19 cellular contexts compared by ENCODE assay signal in the genomic region with DNA sequence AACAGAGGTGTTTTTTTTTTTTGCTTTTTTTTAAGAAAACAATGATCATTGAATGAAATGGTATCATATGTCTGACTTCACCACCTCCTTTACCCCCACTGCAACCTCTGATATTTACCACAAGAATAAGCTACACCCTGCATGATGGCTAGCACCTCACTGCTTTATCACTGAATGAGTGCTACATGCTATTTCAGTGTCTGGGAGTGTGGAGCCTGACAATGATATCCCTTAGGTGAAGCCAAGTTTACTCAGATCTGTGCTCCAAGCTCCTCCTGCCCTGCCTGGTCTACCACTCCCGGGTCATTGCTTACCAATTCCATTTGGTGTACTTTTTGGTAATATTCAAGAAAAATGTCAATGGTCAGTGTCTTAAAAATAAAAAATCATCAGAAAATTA. TPM values are rescaled to one million over a fixed set of nuclear protein-coding genes. Genes with fewer than 3 reads are reported as not detected.
DNase-seq lines count a peak whose midpoint lies in the region; ATAC-seq, FAIRE-seq and TF ChIP-seq lines count a peak whose summit lies in the region.
"Had no signal": no experiment of that assay in that cellular context is flagged by ENCODE, and none has a peak within 500 bp of the region (broad histone marks: within the 10 kb centered on the region; RNA-seq: fewer than 3 reads in every experiment).

No MANE protein-coding gene starts in this region.

- intact Hi-C loops in IMR-90 (cut with micrococcal nuclease), result loop anchor here (2.0 kb wide), 1 partner anchor 315 kb away; no protein-coding TSS in a partner anchor

- POLR2A ChIA-PET in A549 (lab: Yijun Ruan, JAX), result no interaction called here
- POLR2A ChIA-PET in IMR-90 (lab: Charles Lee; ENCODE audit: unreplicated experiment), result no interaction called here

- no peaks in the 10 kb centered on the region for H3K79me2 ChIP-seq in trophoblast cell (ENCODE audit: control insufficient read depth, insufficient read depth, low read length, poor library complexity)

- H2AK9ac ChIP-seq in IMR-90 (replicated peaks; ENCODE audit: low read depth, low read length, poor library complexity), result no peak overlapping the region

- H3K9ac ChIP-seq in IMR-90 (ENCODE audit: low read depth, low read length) (no peak overlapping the region), endodermal cell (ENCODE audit: extremely low read depth, low read length, poor library complexity, severe bottlenecking) (peak overlapping the region; percentile 12), trophoblast cell (ENCODE audit: low read length) (no peak overlapping the region)

- no peaks in the 10 kb centered on the region for H3K36me3 Mint-ChIP-seq in endodermal cell (ENCODE audit: low read depth)
- H3K36me3 Mint-ChIP-seq: CD4-positive, CD25-positive, alpha-beta regulatory T cell had no signal

- H3K79me1 ChIP-seq in IMR-90 (ENCODE audit: low read depth in 1 of 2, low read length in 2 of 2) (no peaks in the 10 kb centered on the region), trophoblast cell (ENCODE audit: low read length) (peaks cover 5% of the 10 kb centered on the region)

- H2BK20ac ChIP-seq in IMR-90 (ENCODE audit: low read depth, low read length), result peak overlapping the region; percentile 58

- H2BK12ac ChIP-seq in trophoblast cell (ENCODE audit: low read length), result peak overlapping the region; percentile 79

- 83% methylated on average over 1 of the region's 1 CpG for WGBS in A549 (ENCODE audit: missing lambda C conversion rate)
- no CpG with 5 or more reads among the region's 1 CpG for WGBS in IMR-90 (ENCODE audit: extremely low coverage in 2 of 2, insufficient read length in 1 of 2), 2 experiments
- WGBS in endodermal cell (ENCODE audit: insufficient coverage in 1 of 2, insufficient read length in 1 of 2), 2 experiments, result 33% methylated on average over 1 of the region's 1 CpG; no CpG with 5 or more reads in 1 of the 2 experiments
- WGBS in trophoblast cell (ENCODE audit: extremely low coverage, insufficient coverage, insufficient read length), result no CpG with 5 or more reads among the region's 1 CpG

- H4K91ac ChIP-seq in IMR-90 (ENCODE audit: insufficient read depth, low read depth, low read length), result no peak overlapping the region
- H4K91ac ChIP-seq in trophoblast cell (ENCODE audit: low read depth, low read length), result peak overlapping the region; percentile 51

- H3K9me3 ChIP-seq in A549, result no peaks in the 10 kb centered on the region
- no peaks in the 10 kb centered on the region for H3K9me3 ChIP-seq in IMR-90 (ENCODE audit: control insufficient read depth, insufficient read depth, low read length)
- no peaks in the 10 kb centered on the region for H3K9me3 ChIP-seq in endodermal cell (ENCODE audit: control insufficient read depth, low read length)
- H3K9me3 ChIP-seq in trophoblast cell (ENCODE audit: insufficient read depth, low read depth, low read length), result no peaks in the 10 kb centered on the region

- H3K4me2 ChIP-seq in A549 (0 out of 3 replicates have a peak overlapping the region, but pooled peaks have one; percentile 5), IMR-90 (ENCODE audit: low read depth, low read length) (no peak overlapping the region), trophoblast cell (ENCODE audit: low read length) (no peak overlapping the region)

- no peak for TF ChIP-seq RAD21 in A549 (conservative IDR thresholded peaks at IDR 0.05 in 1 of 2, IDR thresholded peaks at IDR 0.05 in 1 of 2)
- no peak for TF ChIP-seq RAD21 in IMR-90 (IDR thresholded peaks at IDR 0.05; ENCODE audit: low read length)

- H2AK5ac ChIP-seq in IMR-90 (ENCODE audit: low read depth, low read length) (0 out of 2 replicates have a peak overlapping the region, but pooled peaks have one; percentile 13), trophoblast cell (ENCODE audit: low read length) (peak overlapping the region; percentile 72)

- H4K8ac ChIP-seq in IMR-90 (ENCODE audit: low read depth in 2 of 2, low read length in 2 of 2), result peak overlapping the region in 1 of 2 experiments; percentile 6; a peak in 1 of 4 replicates
- no peak overlapping the region for H4K8ac ChIP-seq in trophoblast cell (ENCODE audit: low read depth, low read length)

- H4K5ac ChIP-seq in IMR-90 (ENCODE audit: low read depth, low read length), result no peak overlapping the region

- H4K12ac ChIP-seq in trophoblast cell (ENCODE audit: low read depth, low read length), result no peak overlapping the region

- DNase-seq in A549 (ENCODE audit: low read depth in 1 of 2, low spot score in 1 of 2) (no peak), IMR-90 (no peak), endodermal cell (no peak), trophoblast cell (no peak), NCI-H1436 (lab: John Stamatoyannopoulos, UW) (no peak), NCI-H1092 (lab: John Stamatoyannopoulos, UW) (no peak)
- DNase-seq: CD4-positive, CD25-positive, alpha-beta regulatory T cell; DND-41; GF-D8; Kasumi-1; NCI-H1417; NCI-H2029; NCI-H2171 treated with DMSO at 0.1 percent for 48 hours; NCI-H82; SIG-M5 had no signal

- no peak for TF ChIP-seq POLR2A in A549 (IDR thresholded peaks at IDR 0.05; ENCODE audit: low read length)
- no peak for TF ChIP-seq POLR2A in IMR-90 (IDR thresholded peaks at IDR 0.05; ENCODE audit: low read depth, low read length)

- no peak for TF ChIP-seq CTCF in A549 (IDR thresholded peaks at IDR 0.05)
- no peak for TF ChIP-seq CTCF in IMR-90 (conservative IDR thresholded peaks at IDR 0.05; ENCODE audit: low read depth, low read length)
- TF ChIP-seq CTCF in endodermal cell (conservative IDR thresholded peaks at IDR 0.05), result no peak

- H3K18ac ChIP-seq in IMR-90 (ENCODE audit: low read depth, low read length) (peak overlapping the region; percentile 34; the same call in 1 of the 2 replicates), trophoblast cell (ENCODE audit: low read length) (no peak overlapping the region)

- no peak for ATAC-seq in A549
- ATAC-seq in IMR-90 (ENCODE audit: low read depth), result no peak
- no peak for ATAC-seq in GM19395 (IDR thresholded peaks at IDR 0.05; ENCODE audit: unreplicated experiment)

- FAIRE-seq in A549 (lab: Jason Lieb, UNC), result no peak
- FAIRE-seq: H1, RCC 7860 had no signal

- no peak overlapping the region for H3K4me3 ChIP-seq in A549
- no peak overlapping the region for H3K4me3 ChIP-seq in IMR-90 (ENCODE audit: insufficient read depth, low read depth, low read length)
- H3K4me3 ChIP-seq in endodermal cell (ENCODE audit: low read length), result no peak overlapping the region
- H3K4me3 ChIP-seq in trophoblast cell (ENCODE audit: low read depth, low read length), result no peak overlapping the region

- H3K4ac ChIP-seq in IMR-90 (ENCODE audit: low read depth, low read length), result peak overlapping the region; percentile 20; the same call in 1 of the 2 replicates
- no peak overlapping the region for H3K4ac ChIP-seq in trophoblast cell (ENCODE audit: low read depth, low read length)

- no peak overlapping the region for H3K23ac ChIP-seq in IMR-90 (ENCODE audit: low read depth, low read length)
- no peak overlapping the region for H3K23ac ChIP-seq in trophoblast cell (ENCODE audit: low read length)

- dilution Hi-C loops in IMR-90 (cut with HindIII; ENCODE audit: low sequenced_read_pairs, unreplicated experiment), result no loop called here

- no peak overlapping the region for H3K56ac ChIP-seq in IMR-90 (ENCODE audit: extremely low read depth, insufficient read depth, low read length)

- TF ChIP-seq EP300 in A549 (IDR thresholded peaks at IDR 0.05), result no peak

- H3K4me3 Mint-ChIP-seq in endodermal cell, result no peak overlapping the region
- H3K4me3 Mint-ChIP-seq: CD4-positive, CD25-positive, alpha-beta regulatory T cell had no signal

- H3K9me1 ChIP-seq in IMR-90 (ENCODE audit: insufficient read depth, low read length), result peaks cover 11% of the 10 kb centered on the region

- H3K27me3 ChIP-seq in IMR-90 (ENCODE audit: control insufficient read depth, insufficient read depth, low read length) (no peaks in the 10 kb centered on the region), endodermal cell (ENCODE audit: control insufficient read depth, insufficient read depth, low read length, poor library complexity, severe bottlenecking) (no peaks in the 10 kb centered on the region), trophoblast cell (ENCODE audit: insufficient read depth, low read length) (no peaks in the 10 kb centered on the region)

- H3K27ac ChIP-seq in A549 (peak overlapping the region; percentile 60 to 77; a peak in 5 of 6 replicates), IMR-90 (ENCODE audit: insufficient read depth, low read length) (no peak overlapping the region), endodermal cell (ENCODE audit: low read depth, low read length) (no peak overlapping the region), trophoblast cell (ENCODE audit: low read depth, low read length) (no peak overlapping the region)

- peaks cover 4% of the 10 kb centered on the region; the same call in 1 of the 2 replicates for H4K20me1 ChIP-seq in IMR-90 (ENCODE audit: insufficient read depth, low read length)

- BruUV-seq in IMR-90 (replicated peaks; lab: Mats Ljungman, UMichigan), result no TSS peak

- H3K4me1 ChIP-seq in A549 (peaks cover 35% of the 10 kb centered on the region), IMR-90 (ENCODE audit: control insufficient read depth, insufficient read depth, low read length) (peaks cover 6% of the 10 kb centered on the region; the same call in 1 of the 2 replicates), endodermal cell (ENCODE audit: control insufficient read depth, insufficient read depth, low read length) (peaks cover 10% of the 10 kb centered on the region), trophoblast cell (ENCODE audit: control insufficient read depth in 1 of 2, insufficient read depth in 2 of 2, low read length in 2 of 2) (peaks cover 0 to 15% of the 10 kb centered on the region in 2 experiments)

- H2BK5ac ChIP-seq in IMR-90 (ENCODE audit: low read depth, low read length, poor library complexity, severe bottlenecking) (no peak overlapping the region), trophoblast cell (ENCODE audit: low read depth, low read length, poor library complexity) (no peak overlapping the region)

- H2BK120ac ChIP-seq in IMR-90 (ENCODE audit: low read depth, low read length) (peak overlapping the region; percentile 58; the same call in 1 of the 2 replicates), trophoblast cell (ENCODE audit: insufficient read depth, low read length, poor library complexity) (peak overlapping the region; percentile 30)

- no peaks in the 10 kb centered on the region for H3K27me3 Mint-ChIP-seq in endodermal cell (ENCODE audit: insufficient read depth)

- in situ Hi-C loops in IMR-90 (cut with MboI; ENCODE audit: low sequenced_read_pairs), result no loop called here

- CTCF ChIA-PET in A549 (lab: Yijun Ruan, JAX), result interaction anchor here (1.3 to 4.9 kb wide), 3 partner anchors 9 to 262 kb away, joined by 3 to 46 read pairs (median 5); no protein-coding TSS in a partner anchor
- CTCF ChIA-PET in IMR-90 (lab: Yijun Ruan, JAX), result interaction anchor here (1.2 kb wide), 1 partner anchor 10 kb away, joined by 3 read pairs; no protein-coding TSS in a partner anchor

- H3K36me3 ChIP-seq in IMR-90 (ENCODE audit: control insufficient read depth, insufficient read depth, low read length), result no peaks in the 10 kb centered on the region
- H3K36me3 ChIP-seq in endodermal cell (ENCODE audit: control insufficient read depth, insufficient read depth, low read length), result no peaks in the 10 kb centered on the region
- H3K36me3 ChIP-seq in trophoblast cell (ENCODE audit: control insufficient read depth in 1 of 2, insufficient read depth in 2 of 2, low read length in 2 of 2), result no peaks in the 10 kb centered on the region

- peak overlapping the region; percentile 72 for H3K27ac Mint-ChIP-seq in endodermal cell

- H2BK15ac ChIP-seq in IMR-90 (ENCODE audit: low read depth, low read length), result 0 out of 3 replicates have a peak overlapping the region, but pooled peaks have one; percentile 41

- H3K4me1 Mint-ChIP-seq in endodermal cell, result peaks cover 26% of the 10 kb centered on the region

- H3K14ac ChIP-seq in IMR-90 (replicated peaks; ENCODE audit: low read depth, low read length) (0 out of 2 replicates have a peak overlapping the region, but pooled peaks have one; percentile 21), trophoblast cell (ENCODE audit: low read length) (peak overlapping the region; percentile 53)

- no peak overlapping the region for H2AFZ ChIP-seq in IMR-90 (replicated peaks; ENCODE audit: low read length, poor library complexity)
- H2AFZ ChIP-seq in trophoblast cell (ENCODE audit: insufficient read depth, low read length, poor library complexity), result no peak overlapping the region

- peaks cover 3% of the 10 kb centered on the region for H3K9me3 Mint-ChIP-seq in endodermal cell

RNA-seq across cellular contexts. Expression of gene MMP20, which starts 21.1 kb away (rescaled TPM):
- polyA plus RNA-seq in A549 (2011; rRNA removed) (not detected in 2 replicates), A549 (2017; fragmentation: RNase III; extraction: RNeasy Plus Mini Kit Qiagen cat#74134 plus additional on column Dnase treatment) (not detected in 3 replicates), IMR-90 (2012; rRNA removed) (not detected in 2 replicates)
- polyA plus RNA-seq in A549 (2012; cell fraction: cytosol; rRNA removed), result not detected in 2 replicates
- not detected in 2 replicates for polyA plus RNA-seq in A549 (2012; cell fraction: nucleus; rRNA removed)
- polyA minus RNA-seq in A549 (2011; rRNA and poly(A)+ RNA removed), result not detected in 2 replicates
- total RNA-seq in IMR-90 (2012; rRNA removed) (not detected in 2 replicates), endodermal cell (not detected)
- polyA plus RNA-seq in IMR-90 (2012; cell fraction: cytosol; rRNA removed), result not detected in 2 replicates
- not detected in 2 replicates for polyA plus RNA-seq in IMR-90 (2012; cell fraction: nucleus; rRNA removed; ENCODE audit: low replicate concordance)
- polyA plus RNA-seq in endodermal cell (2013, experiment 1 of 2), result not detected
- polyA plus RNA-seq in endodermal cell (2013, experiment 2 of 2), result not detected
- polyA plus RNA-seq in trophoblast cell (2013), result 0.04 and 0.12 TPM in 2 replicates
- total RNA-seq: CD4-positive, CD25-positive, alpha-beta regulatory T cell; H1; NCI-H460 had no signal
- polyA plus RNA-seq: CD4-positive, CD25-positive, alpha-beta regulatory T cell; H1 had no signal

Comparison
In these comparisons a context has a peak if more than half of its experiments do, and no peak if none do; other contexts are left out.
1. H3K27ac ChIP-seq: peak in A549 (2 of 2); none in IMR-90 (single experiment), endodermal cell (single experiment) and trophoblast cell (single experiment).